ENCODE assay signal across 13 cellular contexts in genomic region chr10:21318768-21319167, GRCh38.
DNase-seq lines count a peak whose midpoint lies in the region; ATAC-seq and TF ChIP-seq lines count a peak whose summit lies in the region.
"Had no signal": no experiment of that assay in that cellular context is flagged by ENCODE, and none has a peak within 500 bp of the region (broad histone marks: within the 10 kb centered on the region; RNA-seq: fewer than 3 reads in every experiment).

No MANE protein-coding gene starts in this region.

- H3K4me2 ChIP-seq in fibroblast of lung (ENCODE audit: extremely low read depth, insufficient read depth, low read length) = no peak overlapping the region

- no peaks in the 10 kb centered on the region for H3K36me3 Mint-ChIP-seq in activated naive CD4-positive, alpha-beta T cell treated with anti-CD3 and anti-CD28 coated beads, Interleukin-2, amount 50 U/mL, for 72 hours
- H3K36me3 Mint-ChIP-seq: activated naive CD4-positive, alpha-beta T cell treated with anti-CD3 and anti-CD28 coated beads, Interleukin-2, amount 50 U/mL, for 24 hours had no signal

- no peak overlapping the region for H2AFZ ChIP-seq in fibroblast of lung (ENCODE audit: low read length)

- no peak for TF ChIP-seq CTCF in fibroblast of lung (conservative IDR thresholded peaks at IDR 0.05 in 1 of 2, IDR thresholded peaks at IDR 0.05 in 1 of 2; ENCODE audit: low read depth in 1 of 2, low read length in 2 of 2)

- no peaks in the 10 kb centered on the region for H3K9me3 Mint-ChIP-seq in activated naive CD4-positive, alpha-beta T cell treated with anti-CD3 and anti-CD28 coated beads, Interleukin-2, amount 50 U/mL, for 72 hours
- H3K9me3 Mint-ChIP-seq: activated naive CD4-positive, alpha-beta T cell treated with anti-CD3 and anti-CD28 coated beads, Interleukin-2, amount 50 U/mL, for 24 hours had no signal

- no peak overlapping the region for H3K4me3 ChIP-seq in NT2/D1 (ENCODE audit: insufficient read length, low read depth)
- no peak overlapping the region for H3K4me3 ChIP-seq in fibroblast of lung (replicated peaks in 1 of 4; ENCODE audit: control extremely low read depth in 1 of 4, insufficient read depth in 1 of 4, low read depth in 3 of 4, low read length in 4 of 4)
- H3K4me3 ChIP-seq: esophagus muscularis mucosa, stomach had no signal

- H3K4me1 ChIP-seq in NT2/D1 (ENCODE audit: insufficient read depth, insufficient read length) = peaks cover 5% of the 10 kb centered on the region
- peaks cover 12% of the 10 kb centered on the region for H3K4me1 ChIP-seq in fibroblast of lung (ENCODE audit: control insufficient read depth, extremely low read depth, insufficient read depth, low read length)

- no peaks in the 10 kb centered on the region for H3K9me3 ChIP-seq in NT2/D1 (ENCODE audit: insufficient read depth, low read length)
- H3K9me3 ChIP-seq in fibroblast of lung (ENCODE audit: control insufficient read depth, insufficient read depth, low read depth, low read length) = no peaks in the 10 kb centered on the region
- H3K9me3 ChIP-seq: esophagus muscularis mucosa had no signal

- peak; percentile 25 for DNase-seq in A172 (ENCODE audit: low spot score)
- DNase-seq in EL = peak; percentile 29
- DNase-seq in NT2/D1 (ENCODE audit: low read depth, low spot score) = no peak
- peak; percentile 37 to 50 for DNase-seq in fibroblast of lung (ENCODE audit: low read depth in 2 of 2)
- no peak for DNase-seq in activated gamma-delta T cell (lab: John Stamatoyannopoulos, UW)
- no peak for DNase-seq in NCI-H1694 (lab: John Stamatoyannopoulos, UW)
- no peak for DNase-seq in activated CD4-positive, alpha-beta T cell treated with anti-CD3 and anti-CD28 coated beads, Interleukin-2, amount 50 U/mL, for 1 hour
- DNase-seq in activated naive CD4-positive, alpha-beta T cell treated with anti-CD3 and anti-CD28 coated beads, Interleukin-2, amount 50 U/mL, for 72 hours (ENCODE audit: low spot score in 2 of 2) = no peak
- DNase-seq: C1 segment of cervical spinal cord; stimulated activated CD4-positive, alpha-beta T cell treated with anti-CD3 and anti-CD28 coated beads, Interleukin-4, amount 100 ng/mL, for 4 hours; stomach had no signal

- no peak overlapping the region for H3K27ac ChIP-seq in fibroblast of lung (ENCODE audit: insufficient read depth, low read length)
- H3K27ac ChIP-seq: esophagus muscularis mucosa, stomach had no signal

- H3K9ac ChIP-seq in NT2/D1 (ENCODE audit: insufficient read length, low read depth) = peak overlapping the region; percentile 61
- no peak overlapping the region for H3K9ac ChIP-seq in fibroblast of lung (ENCODE audit: insufficient read depth, low read length)

- no peak for ATAC-seq in activated naive CD4-positive, alpha-beta T cell treated with anti-CD3 and anti-CD28 coated beads, Interleukin-2, amount 50 U/mL, for 72 hours

- no peaks in the 10 kb centered on the region for H3K36me3 ChIP-seq in NT2/D1 (ENCODE audit: insufficient read depth, insufficient read length, low read length)
- no peaks in the 10 kb centered on the region for H3K36me3 ChIP-seq in fibroblast of lung (ENCODE audit: control insufficient read depth, insufficient read depth, low read length)
- H3K36me3 ChIP-seq: esophagus muscularis mucosa, stomach had no signal

- H3K79me2 ChIP-seq in fibroblast of lung (ENCODE audit: control insufficient read depth, insufficient read depth, low read length) = no peaks in the 10 kb centered on the region

- H3K27ac Mint-ChIP-seq in activated naive CD4-positive, alpha-beta T cell treated with anti-CD3 and anti-CD28 coated beads, Interleukin-2, amount 50 U/mL, for 72 hours = peak overlapping the region in 1 of 2 donors; percentile 72
- H3K27ac Mint-ChIP-seq: activated naive CD4-positive, alpha-beta T cell treated with anti-CD3 and anti-CD28 coated beads, Interleukin-2, amount 50 U/mL, for 24 hours had no signal

- H3K27me3 ChIP-seq in NT2/D1 (ENCODE audit: insufficient read depth, insufficient read length) (no peaks in the 10 kb centered on the region), fibroblast of lung (ENCODE audit: control insufficient read depth, insufficient read depth, low read length) (no peaks in the 10 kb centered on the region)
- H3K27me3 ChIP-seq: esophagus muscularis mucosa, stomach had no signal

- H4K20me1 ChIP-seq in fibroblast of lung (ENCODE audit: control insufficient read depth, extremely low read depth, insufficient read depth, low read length) = no peaks in the 10 kb centered on the region

Comparison
In these comparisons a context has a peak if more than half of its experiments do, and no peak if none do; other contexts are left out.
1. DNase-seq: peak in A172 (single experiment), EL (single experiment) and fibroblast of lung (2 of 2); none in NT2/D1 (single experiment), activated gamma-delta T cell (single experiment), NCI-H1694 (single experiment), activated CD4-positive, alpha-beta T cell treated with anti-CD3 and anti-CD28 coated beads, Interleukin-2, amount 50 U/mL, for 1 hour (single experiment) and activated naive CD4-positive, alpha-beta T cell treated with anti-CD3 and anti-CD28 coated beads, Interleukin-2, amount 50 U/mL, for 72 hours (0 of 2).